Comparison of ENCODE assay signal across 11 cellular contexts in genomic region chr2:157052685-157053224, GRCh38.
DNase-seq lines count a peak whose midpoint lies in the region; ATAC-seq lines count a peak whose summit lies in the region.
"Had no signal": no experiment of that assay in that cellular context is flagged by ENCODE, and none has a peak within 500 bp of the region (broad histone marks: within the 10 kb centered on the region; RNA-seq: fewer than 3 reads in every experiment).

No MANE protein-coding gene starts in this region.

- DNase-seq in AG08395 (ENCODE audit: low spot score) (peak; percentile 77), HT1080 (ENCODE audit: low read depth) (peak; percentile 81), astrocyte of the hippocampus (ENCODE audit: low read depth, low spot score) (peak; percentile 77), kidney glomerular epithelial cell (lab: John Stamatoyannopoulos, UW) (peak; percentile 73), HK-2 (ENCODE audit: unreplicated experiment) (no peak)
- DNase-seq in stimulated activated CD4-positive, alpha-beta T cell treated with anti-CD3 and anti-CD28 coated beads, Interleukin-4, amount 100 ng/mL, for 4 hours, result no peak
- DNase-seq: activated CD4-positive, alpha-beta memory T cell treated with anti-CD3 and anti-CD28 coated beads, Interleukin-2, amount 10 ng/mL, durations not matched to agents 7 days and 5 days; NCI-H2227 treated with DMSO at 0.1 percent for 48 hours; tibial artery had no signal

- ATAC-seq in HG03196 (IDR thresholded peaks at IDR 0.05; ENCODE audit: unreplicated experiment), result no peak
- no peak for ATAC-seq in HG03521 (IDR thresholded peaks at IDR 0.05; ENCODE audit: unreplicated experiment)

Comparison
In these comparisons a context has a peak if more than half of its experiments do, and no peak if none do; other contexts are left out.
1. DNase-seq: peak in AG08395 (single experiment), HT1080 (single experiment), astrocyte of the hippocampus (single experiment) and kidney glomerular epithelial cell (single experiment); none in HK-2 (single experiment) and stimulated activated CD4-positive, alpha-beta T cell treated with anti-CD3 and anti-CD28 coated beads, Interleukin-4, amount 100 ng/mL, for 4 hours (0 of 2).